11 cellular contexts compared by ENCODE assay signal in the genomic region with DNA sequence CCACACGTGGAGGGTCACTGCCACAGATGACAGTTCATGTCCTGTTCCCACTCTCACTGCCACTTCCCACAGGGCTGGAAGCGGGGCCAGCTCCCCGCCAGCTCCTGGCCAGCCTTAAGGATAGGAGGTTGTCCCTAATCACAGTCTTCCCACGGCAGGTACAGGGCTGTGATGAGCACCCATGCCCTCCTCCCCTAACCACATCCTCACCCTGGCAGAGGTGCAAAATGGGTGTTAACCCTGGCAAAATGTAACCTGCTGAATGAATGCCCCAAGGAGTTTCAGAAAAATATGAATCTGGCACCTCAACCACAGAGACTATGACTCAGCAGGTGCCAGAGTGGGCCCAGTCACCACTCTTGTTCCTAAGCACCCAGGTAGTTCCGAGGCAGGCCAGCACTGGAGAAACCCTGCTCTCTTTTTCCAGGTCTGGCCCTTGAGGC.
A peak's percentile ranks its signal among the peaks of the same experiment; 100 is the strongest.
DNase-seq lines count a peak whose midpoint lies in the region; ATAC-seq and TF ChIP-seq lines count a peak whose summit lies in the region.
"Had no signal": no experiment of that assay in that cellular context is flagged by ENCODE, and none has a peak within 500 bp of the region (broad histone marks: within the 10 kb centered on the region; RNA-seq: fewer than 3 reads in every experiment).

No MANE protein-coding gene starts in this region.

- H3K9me3 Mint-ChIP-seq in WTC11, result peaks cover 26% of the 10 kb centered on the region
- H3K9me3 Mint-ChIP-seq: memory B cell had no signal

- H3K27me3 Mint-ChIP-seq in WTC11 (ENCODE audit: low read depth), result no peaks in the 10 kb centered on the region

- TF ChIP-seq CTCF in foreskin keratinocyte (conservative IDR thresholded peaks at IDR 0.05) (no peak), WTC11 (IDR thresholded peaks at IDR 0.05) (no peak)

- DNase-seq in stimulated activated CD4-positive, alpha-beta T cell treated with anti-CD3 and anti-CD28 coated beads, Interleukin-15, amount 100 ng/mL, for 24 hours, result peak; percentile 16
- no peak for DNase-seq in stimulated activated CD4-positive, alpha-beta T cell treated with anti-CD3 and anti-CD28 coated beads, Interleukin-4, amount 100 ng/mL, for 4 hours
- DNase-seq in foreskin keratinocyte, result peak; percentile 81 to 94
- DNase-seq in dedifferentiated amniotic fluid mesenchymal stem cell (ENCODE audit: extremely low spot score), result no peak
- DNase-seq in NCI-H187 (lab: John Stamatoyannopoulos, UW), result no peak
- DNase-seq in WTC11 (ENCODE audit: low spot score), result no peak
- DNase-seq in DMS153 (lab: John Stamatoyannopoulos, UW), result no peak
- DNase-seq: stimulated activated naive CD4-positive, alpha-beta T cell had no signal

- CTCF ChIA-PET in WTC11 (lab: Charles Lee), result interaction anchor here (1.2 kb wide), 1 partner anchor 190 kb away, joined by 3 read pairs; no protein-coding TSS in a partner anchor

- no peak overlapping the region for H3K27ac Mint-ChIP-seq in WTC11
- H3K27ac Mint-ChIP-seq: memory B cell had no signal

- peaks cover 18% of the 10 kb centered on the region for H3K4me1 ChIP-seq in foreskin keratinocyte
- H3K4me1 ChIP-seq: ascending aorta had no signal

- H3K27ac ChIP-seq in foreskin keratinocyte, result peak overlapping the region; percentile 69
- H3K27ac ChIP-seq: ascending aorta had no signal

- H3K27me3 ChIP-seq in foreskin keratinocyte, result no peaks in the 10 kb centered on the region
- H3K27me3 ChIP-seq: ascending aorta had no signal

- H3K4me1 Mint-ChIP-seq in WTC11, result peaks cover 23% of the 10 kb centered on the region
- H3K4me1 Mint-ChIP-seq: memory B cell had no signal

- POLR2A ChIA-PET in WTC11 (lab: Charles Lee), result no interaction called here

- peak; percentile 35; the same call in 2 of the 3 replicates for ATAC-seq in SK-N-SH treated with all-trans-retinoic acid at 6 μM for 48 hours
- peak; percentile 92 for ATAC-seq in foreskin keratinocyte
- no peak for ATAC-seq in WTC11

- peaks cover 8% of the 10 kb centered on the region for H3K36me3 Mint-ChIP-seq in WTC11
- H3K36me3 Mint-ChIP-seq: memory B cell had no signal

- H3K4me3 Mint-ChIP-seq in WTC11, result no peak overlapping the region
- H3K4me3 Mint-ChIP-seq: memory B cell had no signal

TF ChIP-seq in SK-N-SH treated with all-trans-retinoic acid at 6 μM for 48 hours, 23 proteins besides CTCF, POLR2A, EP300 and RAD21 (continues in another document):
- TF ChIP-seq SNAI2 (CRISPR knock-in tag; IDR thresholded peaks at IDR 0.05) (no peak), GLIS3 (CRISPR knock-in tag; IDR thresholded peaks at IDR 0.05) (no peak), PPARA (CRISPR knock-in tag; IDR thresholded peaks at IDR 0.05; ENCODE audit: borderline replicate concordance) (no peak), ZFP30 (CRISPR knock-in tag; IDR thresholded peaks at IDR 0.05) (no peak), BACH2 (CRISPR knock-in tag; IDR thresholded peaks at IDR 0.05; ENCODE audit: borderline replicate concordance) (no peak), ZNF70 (CRISPR knock-in tag; IDR thresholded peaks at IDR 0.05) (no peak), OSR1 (CRISPR knock-in tag; IDR thresholded peaks at IDR 0.05) (no peak)
- TF ChIP-seq, protein P1, sequence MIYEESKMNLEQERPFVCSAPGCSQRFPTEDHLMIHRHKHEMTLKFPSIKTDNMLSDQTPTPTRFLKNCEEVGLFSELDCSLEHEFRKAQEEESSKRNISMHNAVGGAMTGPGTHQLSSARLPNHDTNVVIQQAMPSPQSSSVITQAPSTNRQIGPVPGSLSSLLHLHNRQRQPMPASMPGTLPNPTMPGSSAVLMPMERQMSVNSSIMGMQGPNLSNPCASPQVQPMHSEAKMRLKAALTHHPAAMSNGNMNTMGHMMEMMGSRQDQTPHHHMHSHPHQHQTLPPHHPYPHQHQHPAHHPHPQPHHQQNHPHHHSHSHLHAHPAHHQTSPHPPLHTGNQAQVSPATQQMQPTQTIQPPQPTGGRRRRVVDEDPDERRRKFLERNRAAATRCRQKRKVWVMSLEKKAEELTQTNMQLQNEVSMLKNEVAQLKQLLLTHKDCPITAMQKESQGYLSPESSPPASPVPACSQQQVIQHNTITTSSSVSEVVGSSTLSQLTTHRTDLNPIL (CRISPR knock-in tag; IDR thresholded peaks at IDR 0.05; ENCODE audit: low read depth), result no peak
- TF ChIP-seq, protein P2, sequence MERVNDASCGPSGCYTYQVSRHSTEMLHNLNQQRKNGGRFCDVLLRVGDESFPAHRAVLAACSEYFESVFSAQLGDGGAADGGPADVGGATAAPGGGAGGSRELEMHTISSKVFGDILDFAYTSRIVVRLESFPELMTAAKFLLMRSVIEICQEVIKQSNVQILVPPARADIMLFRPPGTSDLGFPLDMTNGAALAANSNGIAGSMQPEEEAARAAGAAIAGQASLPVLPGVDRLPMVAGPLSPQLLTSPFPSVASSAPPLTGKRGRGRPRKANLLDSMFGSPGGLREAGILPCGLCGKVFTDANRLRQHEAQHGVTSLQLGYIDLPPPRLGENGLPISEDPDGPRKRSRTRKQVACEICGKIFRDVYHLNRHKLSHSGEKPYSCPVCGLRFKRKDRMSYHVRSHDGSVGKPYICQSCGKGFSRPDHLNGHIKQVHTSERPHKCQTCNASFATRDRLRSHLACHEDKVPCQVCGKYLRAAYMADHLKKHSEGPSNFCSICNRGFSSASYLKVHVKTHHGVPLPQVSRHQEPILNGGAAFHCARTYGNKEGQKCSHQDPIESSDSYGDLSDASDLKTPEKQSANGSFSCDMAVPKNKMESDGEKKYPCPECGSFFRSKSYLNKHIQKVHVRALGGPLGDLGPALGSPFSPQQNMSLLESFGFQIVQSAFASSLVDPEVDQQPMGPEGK (CRISPR knock-in tag; IDR thresholded peaks at IDR 0.05; ENCODE audit: borderline replicate concordance), result no peak
- TF ChIP-seq, protein P3, sequence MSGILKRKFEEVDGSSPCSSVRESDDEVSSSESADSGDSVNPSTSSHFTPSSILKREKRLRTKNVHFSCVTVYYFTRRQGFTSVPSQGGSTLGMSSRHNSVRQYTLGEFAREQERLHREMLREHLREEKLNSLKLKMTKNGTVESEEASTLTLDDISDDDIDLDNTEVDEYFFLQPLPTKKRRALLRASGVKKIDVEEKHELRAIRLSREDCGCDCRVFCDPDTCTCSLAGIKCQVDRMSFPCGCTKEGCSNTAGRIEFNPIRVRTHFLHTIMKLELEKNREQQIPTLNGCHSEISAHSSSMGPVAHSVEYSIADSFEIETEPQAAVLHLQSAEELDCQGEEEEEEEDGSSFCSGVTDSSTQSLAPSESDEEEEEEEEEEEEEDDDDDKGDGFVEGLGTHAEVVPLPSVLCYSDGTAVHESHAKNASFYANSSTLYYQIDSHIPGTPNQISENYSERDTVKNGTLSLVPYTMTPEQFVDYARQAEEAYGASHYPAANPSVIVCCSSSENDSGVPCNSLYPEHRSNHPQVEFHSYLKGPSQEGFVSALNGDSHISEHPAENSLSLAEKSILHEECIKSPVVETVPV (CRISPR knock-in tag; IDR thresholded peaks at IDR 0.05), result no peak

TF ChIP-seq in WTC11, 78 proteins besides CTCF, POLR2A, EP300 and RAD21:
- no peak for TF ChIP-seq ZNF416 (CRISPR knock-in tag; IDR thresholded peaks at IDR 0.05)

Comparison
In these comparisons a context has a peak if more than half of its experiments do, and no peak if none do; other contexts are left out.
1. DNase-seq: peak in stimulated activated CD4-positive, alpha-beta T cell treated with anti-CD3 and anti-CD28 coated beads, Interleukin-15, amount 100 ng/mL, for 24 hours (single experiment) and foreskin keratinocyte (2 of 2); none in stimulated activated CD4-positive, alpha-beta T cell treated with anti-CD3 and anti-CD28 coated beads, Interleukin-4, amount 100 ng/mL, for 4 hours (0 of 2), dedifferentiated amniotic fluid mesenchymal stem cell (single experiment), NCI-H187 (0 of 2), WTC11 (single experiment) and DMS153 (single experiment).